8 cellular contexts compared by ENCODE assay signal in the genomic region with DNA sequence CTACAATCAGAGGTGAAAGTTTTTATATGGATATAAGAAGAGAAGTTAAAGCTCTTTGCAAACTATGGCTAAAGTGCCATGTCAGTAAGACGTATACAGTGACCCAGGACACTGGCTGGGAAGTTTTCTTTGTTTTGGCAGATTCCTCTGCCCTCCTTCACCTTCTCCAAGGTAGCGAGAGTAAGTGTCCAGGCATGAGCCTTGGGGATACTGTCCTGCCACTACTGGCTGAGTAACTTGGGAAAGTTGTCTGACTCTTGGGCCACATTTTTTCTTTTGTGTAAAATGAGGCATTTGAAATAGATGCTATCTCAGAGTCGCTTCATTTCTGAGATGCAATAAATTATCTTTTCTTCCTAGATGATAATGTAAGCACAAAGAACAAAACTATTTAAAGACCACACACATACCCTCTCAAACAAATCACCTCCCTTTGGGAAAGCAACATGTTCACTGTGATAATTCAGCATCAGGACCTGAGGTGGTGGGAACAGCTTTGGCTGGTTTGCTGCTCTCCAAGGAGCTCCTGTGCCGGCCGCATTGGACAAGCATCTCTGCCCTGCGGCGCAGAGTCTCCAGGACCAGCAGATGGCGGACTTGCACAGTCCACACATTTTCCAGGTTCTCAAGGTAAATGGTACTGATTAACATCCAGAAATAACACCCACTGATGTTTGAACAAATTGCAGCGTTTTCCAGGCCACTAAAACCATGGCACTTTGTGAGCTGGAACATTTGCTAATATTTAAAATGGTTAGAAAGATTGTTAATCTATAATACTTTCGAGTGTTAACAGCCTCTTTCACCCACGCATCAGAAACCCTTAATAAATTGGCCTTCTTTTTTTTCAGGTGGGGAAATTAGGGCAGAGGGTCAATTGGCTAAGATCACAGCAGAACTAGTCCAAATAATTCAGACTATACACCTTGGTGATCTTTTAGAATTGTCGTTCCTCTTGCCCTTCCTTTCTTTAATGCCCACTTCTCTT.
DNase-seq lines count a peak whose midpoint lies in the region; ATAC-seq, FAIRE-seq and TF ChIP-seq lines count a peak whose summit lies in the region.

No MANE protein-coding gene starts in this region.

- no peak for FAIRE-seq in RCC 7860 (lab: Jason Lieb, UNC)

- no peaks in the 10 kb centered on the region for H3K36me3 Mint-ChIP-seq in MCF 10A (ENCODE audit: insufficient read depth, unreplicated experiment)

- H3K27me3 Mint-ChIP-seq in MCF 10A (ENCODE audit: insufficient read depth, unreplicated experiment) = no peaks in the 10 kb centered on the region
- H3K27me3 Mint-ChIP-seq in stimulated activated naive CD8-positive, alpha-beta T cell treated with anti-CD3 and anti-CD28 coated beads, Interleukin-15, amount 100 ng/mL, for 72 hours = peaks cover 40% of the 10 kb centered on the region

- DNase-seq in DMS79 (lab: John Stamatoyannopoulos, UW) (peak; percentile 96), LoVo (ENCODE audit: low spot score) (peak; percentile 66), RCC 7860 (ENCODE audit: low spot score) (peak; percentile 8), MCF 10A (ENCODE audit: unreplicated experiment) (peak; percentile 79), kidney tubule cell (ENCODE audit: low spot score) (peak; percentile 79), cortex of kidney (lab: John Stamatoyannopoulos, UW) (no peak)
- peak; percentile 25 to 49 for DNase-seq in stimulated activated naive CD8-positive, alpha-beta T cell treated with anti-CD3 and anti-CD28 coated beads, Interleukin-15, amount 100 ng/mL, for 72 hours

- H3K4me3 Mint-ChIP-seq in MCF 10A (ENCODE audit: unreplicated experiment) = peak overlapping the region; percentile 37
- H3K4me3 Mint-ChIP-seq in stimulated activated naive CD8-positive, alpha-beta T cell treated with anti-CD3 and anti-CD28 coated beads, Interleukin-15, amount 100 ng/mL, for 72 hours = no peak overlapping the region

- peak; percentile 65 for ATAC-seq in GM21528 (IDR thresholded peaks at IDR 0.05; ENCODE audit: low FRiP score, unreplicated experiment)
- ATAC-seq in stimulated activated naive CD8-positive, alpha-beta T cell treated with anti-CD3 and anti-CD28 coated beads, Interleukin-15, amount 100 ng/mL, for 72 hours = peak; percentile 80

- intact Hi-C loops in MCF 10A (cut with micrococcal nuclease) = loop anchor here (1.0 to 2.0 kb wide), 5 partner anchors 116 to 535 kb away; no protein-coding TSS in a partner anchor

- TF ChIP-seq CTCF in MCF 10A (IDR thresholded peaks at IDR 0.05; ENCODE audit: unreplicated experiment) = peak; percentile 82

- peak overlapping the region; percentile 92 for H3K27ac Mint-ChIP-seq in MCF 10A (ENCODE audit: low read depth, unreplicated experiment)
- peak overlapping the region in 1 of 2 donors; percentile 37 for H3K27ac Mint-ChIP-seq in stimulated activated naive CD8-positive, alpha-beta T cell treated with anti-CD3 and anti-CD28 coated beads, Interleukin-15, amount 100 ng/mL, for 72 hours

- CTCF ChIA-PET in MCF 10A (lab: Yijun Ruan, JAX) = interaction anchor here (0.6 to 11.9 kb wide), 81 partner anchors 9 to 1132 kb away, joined by 3 to 180 read pairs (median 5); a partner anchor contains a TSS

- BruUV-seq in MCF 10A (replicated peaks; lab: Mats Ljungman, UMichigan) = no TSS peak

- no peaks in the 10 kb centered on the region for H3K9me3 Mint-ChIP-seq in MCF 10A (ENCODE audit: unreplicated experiment)
- no peaks in the 10 kb centered on the region for H3K9me3 Mint-ChIP-seq in stimulated activated naive CD8-positive, alpha-beta T cell treated with anti-CD3 and anti-CD28 coated beads, Interleukin-15, amount 100 ng/mL, for 72 hours

- H3K4me1 Mint-ChIP-seq in MCF 10A (ENCODE audit: insufficient read depth, unreplicated experiment) = peaks cover 10% of the 10 kb centered on the region
- peaks cover 9% of the 10 kb centered on the region for H3K4me1 Mint-ChIP-seq in stimulated activated naive CD8-positive, alpha-beta T cell treated with anti-CD3 and anti-CD28 coated beads, Interleukin-15, amount 100 ng/mL, for 72 hours

- POLR2A ChIA-PET in MCF 10A (lab: Yijun Ruan, JAX) = interaction anchor here (0.8 to 2.5 kb wide), 8 partner anchors 11 to 303 kb away, joined by 3 to 14 read pairs (median 4); no protein-coding TSS in a partner anchor
